8 cellular contexts compared by ENCODE assay signal in the genomic region with DNA sequence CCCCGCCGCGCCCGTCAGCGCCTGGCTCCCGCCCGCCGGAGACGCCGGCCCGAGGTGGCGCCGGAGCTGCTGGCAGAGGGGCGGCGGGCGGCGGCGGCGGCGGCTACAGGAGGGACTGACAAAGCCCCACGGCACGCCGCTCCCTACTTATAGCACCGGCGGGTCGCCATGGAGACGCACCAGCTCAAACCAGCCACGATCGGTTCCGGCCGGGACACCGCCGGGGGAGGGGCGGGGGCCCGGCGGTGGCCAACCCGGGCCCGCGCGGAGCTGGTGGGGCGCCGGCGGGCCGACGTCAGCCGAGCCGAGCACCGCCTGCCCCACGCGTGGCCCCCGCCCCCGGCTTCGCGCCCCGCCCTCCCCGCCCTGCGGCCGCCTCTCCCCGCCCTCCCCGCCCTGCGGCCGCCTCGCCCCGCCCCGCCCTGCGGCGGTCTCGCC.
DNase-seq lines count a peak whose midpoint lies in the region; ATAC-seq and TF ChIP-seq lines count a peak whose summit lies in the region.

A gene (minus strand): TSS at position 120 of the 438 bp plus-strand sequence. CDS start 3,295 bp downstream, outside the sequence.

- H3K4me3 ChIP-seq in parathyroid adenoma (ENCODE audit: low read depth, low read length) (peak within 1 kb of the TSS; percentile 82), tibial artery (peak within 1 kb of the TSS; percentile 75 to 78)

- H3K27ac ChIP-seq in parathyroid adenoma (peak within 1 kb of the TSS; percentile 89), tibial artery (peak within 1 kb of the TSS; percentile 89 to 97)

- H3K4me1 ChIP-seq in parathyroid adenoma (peaks cover 2% of the 10 kb centered on the region), tibial artery (peaks cover 0 to 48% (median 40%) of the 10 kb centered on the region in 4 donors)

- no peaks in the 10 kb centered on the region for H3K79me2 ChIP-seq in parathyroid adenoma

- H3K4me2 ChIP-seq in parathyroid adenoma (ENCODE audit: low read length), result peak within 1 kb of the TSS; percentile 95

- H2AFZ ChIP-seq in parathyroid adenoma, result peak within 1 kb of the TSS; percentile 97

- peak; percentile 75 for ATAC-seq in HG02623 (IDR thresholded peaks at IDR 0.05; ENCODE audit: unreplicated experiment)
- ATAC-seq in SK-N-SH treated with all-trans-retinoic acid at 6 μM for 48 hours, result peak; percentile 85

- CTCF ChIA-PET in GM10248 (lab: Yijun Ruan, JAX), result interaction anchor here (0.8 to 9.8 kb wide), 5 partner anchors 15 to 634 kb away, joined by 3 to 127 read pairs (median 12); no protein-coding TSS in a partner anchor

- H3K9me3 ChIP-seq in parathyroid adenoma (ENCODE audit: control insufficient read depth, low read length) (no peaks in the 10 kb centered on the region), tibial artery (no peaks in the 10 kb centered on the region)

- peak; percentile 98 for DNase-seq in GM10248 (ENCODE audit: extremely low spot score)
- peak; percentile 88 for DNase-seq in NCI-H1092 treated with DMSO at 0.1 percent for 48 hours (lab: John Stamatoyannopoulos, UW)
- DNase-seq in glomerular visceral epithelial cell (ENCODE audit: extremely low spot score), result peak; percentile 96
- peak; percentile 96 to 97 for DNase-seq in tibial artery

- POLR2A ChIA-PET in GM10248 (lab: Yijun Ruan, JAX), result interaction anchor here (0.6 to 2.1 kb wide), 10 partner anchors 9 to 1766 kb away, joined by 3 to 22 read pairs (median 4); a partner anchor contains a TSS

- H3K27ac Mint-ChIP-seq in activated naive CD4-positive, alpha-beta T cell treated with anti-CD3 and anti-CD28 coated beads, Interleukin-2, amount 50 U/mL, for 24 hours, result peak within 1 kb of the TSS; percentile 99

- H3K4me3 Mint-ChIP-seq in activated naive CD4-positive, alpha-beta T cell treated with anti-CD3 and anti-CD28 coated beads, Interleukin-2, amount 50 U/mL, for 24 hours, result peak within 1 kb of the TSS; percentile 100

- H3K36me3 ChIP-seq in parathyroid adenoma (ENCODE audit: control insufficient read depth, insufficient read depth, low read length) (no peaks in the 10 kb centered on the region), tibial artery (peaks cover 14 to 17% (median 16%) of the 10 kb centered on the region in 3 donors)

- peaks cover 41% of the 10 kb centered on the region for H3K4me1 Mint-ChIP-seq in activated naive CD4-positive, alpha-beta T cell treated with anti-CD3 and anti-CD28 coated beads, Interleukin-2, amount 50 U/mL, for 24 hours

- H3K27me3 ChIP-seq in parathyroid adenoma (ENCODE audit: control insufficient read depth, insufficient read depth, low read length), result no peaks in the 10 kb centered on the region
- no peaks in the 10 kb centered on the region for H3K27me3 ChIP-seq in tibial artery

- no peaks in the 10 kb centered on the region for H3K27me3 Mint-ChIP-seq in activated naive CD4-positive, alpha-beta T cell treated with anti-CD3 and anti-CD28 coated beads, Interleukin-2, amount 50 U/mL, for 24 hours

- TF ChIP-seq CTCF in GM10248 (IDR thresholded peaks at IDR 0.05; ENCODE audit: control extremely low read depth, extremely low read depth, low read depth, missing control alignments), result no peak
- TF ChIP-seq CTCF in parathyroid adenoma (IDR thresholded peaks at IDR 0.05), result no peak
- TF ChIP-seq CTCF in tibial artery (IDR thresholded peaks at IDR 0.05), result no peak

- peak within 1 kb of the TSS; percentile 78 for H3K9ac ChIP-seq in parathyroid adenoma

- intact Hi-C loops in tibial artery (cut with DNase I; ENCODE audit: low total_unique reads), result loop anchor here (10.0 kb wide), 1 partner anchor 707 kb away; a partner anchor contains a TSS

- H3K9me3 Mint-ChIP-seq in activated naive CD4-positive, alpha-beta T cell treated with anti-CD3 and anti-CD28 coated beads, Interleukin-2, amount 50 U/mL, for 24 hours, result no peaks in the 10 kb centered on the region

- H3K36me3 Mint-ChIP-seq in activated naive CD4-positive, alpha-beta T cell treated with anti-CD3 and anti-CD28 coated beads, Interleukin-2, amount 50 U/mL, for 24 hours, result peaks cover 18% of the 10 kb centered on the region

TF ChIP-seq in SK-N-SH treated with all-trans-retinoic acid at 6 μM for 48 hours, 23 proteins besides CTCF, POLR2A, EP300 and RAD21:
- TF ChIP-seq ZC3H10 (CRISPR knock-in tag; IDR thresholded peaks at IDR 0.05) (0 out of 2 replicates have a peak, but pooled peaks have one; percentile 23), PPARA (CRISPR knock-in tag; IDR thresholded peaks at IDR 0.05; ENCODE audit: borderline replicate concordance) (no peak)

Comparison
In these comparisons a context has a peak if more than half of its experiments do, and no peak if none do; other contexts are left out.
1. Peak in every context shown above with its lines: DNase-seq, ATAC-seq, H3K4me3 ChIP-seq and H3K27ac ChIP-seq.